1 cellular context compared by ENCODE assay signal in the genomic region with DNA sequence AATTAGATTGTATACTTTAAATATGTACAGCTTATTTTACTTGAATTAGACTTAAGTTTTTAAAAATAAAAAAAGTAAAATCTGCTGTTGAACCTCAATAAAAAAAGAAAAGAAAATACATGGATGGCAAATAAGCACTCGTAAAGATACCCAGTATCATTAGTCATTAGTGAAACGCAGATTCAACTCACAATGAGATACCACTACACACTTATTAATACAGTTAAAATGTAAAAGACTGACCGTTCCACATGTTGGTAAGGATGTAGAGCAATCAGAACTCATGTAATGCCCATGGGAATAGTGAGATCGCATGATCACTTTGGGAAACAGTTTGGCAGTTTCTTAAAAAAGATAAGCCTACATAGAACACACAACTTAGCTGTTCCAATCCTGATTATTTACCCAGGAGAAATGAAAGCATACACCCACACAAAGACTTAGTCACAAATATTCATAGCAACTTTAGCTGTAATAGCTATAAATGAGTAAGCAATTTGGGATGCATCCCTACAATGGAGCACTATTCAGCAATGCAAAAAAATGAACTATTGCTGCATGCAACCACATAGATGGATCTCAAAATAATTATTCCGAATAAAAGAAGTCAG.
A peak's percentile ranks its signal among the peaks of the same experiment; 100 is the strongest.
TF ChIP-seq lines count a peak whose summit lies in the region.

No MANE protein-coding gene starts in this region.

TF ChIP-seq in IMR-90, 13 proteins besides CTCF, POLR2A, EP300 and RAD21:
- TF ChIP-seq CEBPB (IDR thresholded peaks at IDR 0.05; ENCODE audit: low read depth, low read length) (0 out of 2 replicates have a peak, but pooled peaks have one; percentile 33), MAFK (IDR thresholded peaks at IDR 0.05; ENCODE audit: low read depth, low read length) (peak; percentile 46), CHD1 (IDR thresholded peaks at IDR 0.05; ENCODE audit: low read depth, low read length) (no peak), NFE2L2 (IDR thresholded peaks at IDR 0.05; ENCODE audit: low read depth, low read length) (peak; percentile 57), RFX5 (IDR thresholded peaks at IDR 0.05; ENCODE audit: low read depth, low read length) (no peak), FOS (IDR thresholded peaks at IDR 0.05; ENCODE audit: low read depth, low read length) (peak; percentile 56)
TF ChIP-seq in IMR-90: peak in this region for 4.
